1 cellular context compared by ENCODE assay signal in genomic region chr13:45122941-45123340, GRCh38.
TF ChIP-seq lines count a peak whose summit lies in the region.

No MANE protein-coding gene starts in this region.

TF ChIP-seq in K562, 482 proteins besides CTCF, POLR2A, EP300 and RAD21 (continued from another document and continues in another):
- TF ChIP-seq CREB3L1 (IDR thresholded peaks at IDR 0.05; ENCODE audit: borderline replicate concordance, low read depth): no peak
- peak; percentile 32; the same call in 1 of the 2 replicates for TF ChIP-seq RNF2 (IDR thresholded peaks at IDR 0.05)
- no peak for TF ChIP-seq SREBF1 (IDR thresholded peaks at IDR 0.05; ENCODE audit: borderline replicate concordance, low read depth, low read length)
- TF ChIP-seq TAF9B (IDR thresholded peaks at IDR 0.05; ENCODE audit: partially characterized antibody): no peak
- no peak for TF ChIP-seq XRCC4 (IDR thresholded peaks at IDR 0.05; ENCODE audit: extremely low read depth, insufficient read depth, insufficient read length)
- TF ChIP-seq E2F4 (CRISPR knock-in tag; IDR thresholded peaks at IDR 0.05; ENCODE audit: low read depth): no peak
- no peak for TF ChIP-seq FOXM1 (IDR thresholded peaks at IDR 0.05; ENCODE audit: low read depth)
- no peak for TF ChIP-seq FOXM1 (CRISPR knock-in tag; IDR thresholded peaks at IDR 0.05; ENCODE audit: low read depth)
- no peak for TF ChIP-seq ZNF347 (CRISPR knock-in tag; IDR thresholded peaks at IDR 0.05; ENCODE audit: low read depth)
- no peak for TF ChIP-seq TBL1XR1 (IDR thresholded peaks at IDR 0.05; ENCODE audit: low read length in 2 of 2)
- no peak for TF ChIP-seq ZFP91 (CRISPR knock-in tag; IDR thresholded peaks at IDR 0.05)
- TF ChIP-seq RAD51 (IDR thresholded peaks at IDR 0.05; ENCODE audit: borderline replicate concordance, low read depth): no peak
- no peak for TF ChIP-seq EWSR1 (IDR thresholded peaks at IDR 0.05; ENCODE audit: borderline replicate concordance, low read depth, partially characterized antibody)
- no peak for TF ChIP-seq TFAP4 (CRISPR knock-in tag; IDR thresholded peaks at IDR 0.05; ENCODE audit: borderline replicate concordance)
- no peak for TF ChIP-seq RNF219 (CRISPR knock-in tag; IDR thresholded peaks at IDR 0.05)
- no peak for TF ChIP-seq YY1 (IDR thresholded peaks at IDR 0.05; ENCODE audit: borderline replicate concordance in 1 of 3, control insufficient read depth in 1 of 3, extremely low read depth in 1 of 3, insufficient read depth in 3 of 3, insufficient read length in 1 of 3, insufficient replicate concordance in 2 of 3, low read depth in 1 of 3, low read length in 2 of 3)
- TF ChIP-seq FOSL1 (tag; conservative IDR thresholded peaks at IDR 0.05): no peak
- no peak for TF ChIP-seq CBX2 (IDR thresholded peaks at IDR 0.05; ENCODE audit: insufficient read depth, low read length, poor library complexity, severe bottlenecking)
- no peak for TF ChIP-seq TOE1 (IDR thresholded peaks at IDR 0.05; ENCODE audit: borderline replicate concordance)
- TF ChIP-seq TOE1 (CRISPR knock-in tag; IDR thresholded peaks at IDR 0.05; ENCODE audit: borderline replicate concordance, low read depth): no peak
- no peak for TF ChIP-seq NFYB (IDR thresholded peaks at IDR 0.05; ENCODE audit: extremely low read depth, insufficient read length)
- no peak for TF ChIP-seq ZFP30 (CRISPR knock-in tag; IDR thresholded peaks at IDR 0.05; ENCODE audit: borderline replicate concordance)
- no peak for TF ChIP-seq ZNF41 (CRISPR knock-in tag; conservative IDR thresholded peaks at IDR 0.05)
- no peak for TF ChIP-seq THRA (IDR thresholded peaks at IDR 0.05)
- no peak for TF ChIP-seq NFE2 (IDR thresholded peaks at IDR 0.05; ENCODE audit: low read depth)
- TF ChIP-seq SMARCB1 (IDR thresholded peaks at IDR 0.05; ENCODE audit: insufficient read length, low read depth): no peak
- no peak for TF ChIP-seq TCFL5 (CRISPR knock-in tag; conservative IDR thresholded peaks at IDR 0.05)
- no peak for TF ChIP-seq NEUROD1 (IDR thresholded peaks at IDR 0.05; ENCODE audit: borderline replicate concordance, low read depth, low read length, partially characterized antibody)
- no peak for TF ChIP-seq PPARD (CRISPR knock-in tag; IDR thresholded peaks at IDR 0.05)
- no peak for TF ChIP-seq CUX1 (CRISPR knock-in tag; IDR thresholded peaks at IDR 0.05)
- no peak for TF ChIP-seq KLF1 (tag; IDR thresholded peaks at IDR 0.05)
- no peak for TF ChIP-seq KLF10 (CRISPR knock-in tag; IDR thresholded peaks at IDR 0.05)
- TF ChIP-seq HDGF (IDR thresholded peaks at IDR 0.05): no peak
- TF ChIP-seq THAP7 (CRISPR knock-in tag; IDR thresholded peaks at IDR 0.05): no peak
- no peak for TF ChIP-seq ID3 (CRISPR knock-in tag; IDR thresholded peaks at IDR 0.05)
- no peak for TF ChIP-seq ID3 (tag; IDR thresholded peaks at IDR 0.05)
- TF ChIP-seq EZH2 (IDR thresholded peaks at IDR 0.05; ENCODE audit: borderline replicate concordance, low read depth, low read length): no peak
- TF ChIP-seq RFX5 (IDR thresholded peaks at IDR 0.05; ENCODE audit: low read depth, low read length): no peak
- no peak for TF ChIP-seq ZNF165 (CRISPR knock-in tag; IDR thresholded peaks at IDR 0.05; ENCODE audit: borderline replicate concordance)
- no peak for TF ChIP-seq ZNF3 (CRISPR knock-in tag; IDR thresholded peaks at IDR 0.05)
- no peak for TF ChIP-seq PHF21A (IDR thresholded peaks at IDR 0.05; ENCODE audit: borderline replicate concordance, low read depth)
- peak; percentile 54 to 63; a peak in 2 of 4 replicates for TF ChIP-seq TRIM24 (IDR thresholded peaks at IDR 0.05)
- TF ChIP-seq ZNF217 (CRISPR knock-in tag; IDR thresholded peaks at IDR 0.05): no peak
- no peak for TF ChIP-seq IRF2 (CRISPR knock-in tag; IDR thresholded peaks at IDR 0.05)
- TF ChIP-seq PKNOX1 (IDR thresholded peaks at IDR 0.05): peak; percentile 69
- no peak for TF ChIP-seq ZNF561 (CRISPR knock-in tag; conservative IDR thresholded peaks at IDR 0.05)
- TF ChIP-seq ZNF143 (CRISPR knock-in tag; IDR thresholded peaks at IDR 0.05): no peak
- no peak for TF ChIP-seq MAFF (IDR thresholded peaks at IDR 0.05; ENCODE audit: low read length)
- TF ChIP-seq ZNF77 (CRISPR knock-in tag; IDR thresholded peaks at IDR 0.05): no peak
- TF ChIP-seq ZNF311 (CRISPR knock-in tag; IDR thresholded peaks at IDR 0.05): no peak
- no peak for TF ChIP-seq ATF1 (CRISPR knock-in tag; IDR thresholded peaks at IDR 0.05)
- TF ChIP-seq ATF1 (tag; IDR thresholded peaks at IDR 0.05): no peak
- TF ChIP-seq TAF7 (tag; IDR thresholded peaks at IDR 0.05): no peak
- no peak for TF ChIP-seq ZFP1 (CRISPR knock-in tag; IDR thresholded peaks at IDR 0.05)
- TF ChIP-seq CBFA2T3 (IDR thresholded peaks at IDR 0.05): peak; percentile 90
- TF ChIP-seq HNRNPH1 (optimal IDR thresholded peaks at IDR 0.05; ENCODE audit: low read depth, low read length): no peak
- TF ChIP-seq EGR1 (conservative IDR thresholded peaks at IDR 0.05): no peak; the same call in 1 of the 2 replicates
